In genomic region chr9:36166150-36166927, GRCh38 we compare ENCODE assay signal across 8 cellular contexts. TPM values are rescaled to one million over a fixed set of nuclear protein-coding genes. Genes with fewer than 3 reads are reported as not detected.
DNase-seq lines count a peak whose midpoint lies in the region; ATAC-seq and TF ChIP-seq lines count a peak whose summit lies in the region.

No MANE protein-coding gene starts in this region.

- H3K4me3 ChIP-seq in duodenal mucosa (ENCODE audit: low read depth in 1 of 2, low read length in 2 of 2) (peak overlapping the region; percentile 42 to 69), lung (peak overlapping the region; percentile 30)

- no peaks in the 10 kb centered on the region for H3K9me3 ChIP-seq in duodenal mucosa (ENCODE audit: control insufficient read depth in 1 of 2, low read length in 2 of 2)
- no peaks in the 10 kb centered on the region for H3K9me3 ChIP-seq in lung (ENCODE audit: control insufficient read depth in 2 of 2, insufficient read depth in 1 of 2, low read length in 1 of 2)

- no peak overlapping the region for H3K27ac ChIP-seq in duodenal mucosa (ENCODE audit: low read depth, low read length)
- peak overlapping the region in 1 of 2 donors; percentile 41 for H3K27ac ChIP-seq in lung (ENCODE audit: low read depth in 1 of 2, low read length in 1 of 2)

- H3K9ac ChIP-seq in duodenal mucosa (ENCODE audit: low read depth in 1 of 2, low read length in 2 of 2) = peak overlapping the region; percentile 32 to 55

- DNase-seq in A172 (ENCODE audit: low spot score) = peak; percentile 80
- peak; percentile 58 to 85 for DNase-seq in NCI-H526 (lab: John Stamatoyannopoulos, UW)
- peak; percentile 73 for DNase-seq in activated CD4-positive, alpha-beta T cell treated with anti-CD3 and anti-CD28 coated beads, Interleukin-2, amount 50 U/mL, for 4 hours
- DNase-seq in lung (ENCODE audit: low spot score) = peak; percentile 83
- DNase-seq in stimulated activated CD4-positive, alpha-beta T cell treated with anti-CD3 and anti-CD28 coated beads, TNF-alpha, amount 100 ng/mL, for 1 hour (ENCODE audit: low read depth in 3 of 3, low spot score in 1 of 3) = peak; percentile 53 to 84 (median 68)

- WGBS in lung, 2 donors = 6 to 10% methylated on average over 40 to 59 of the region's 59 CpGs

- no peaks in the 10 kb centered on the region for H3K27me3 ChIP-seq in duodenal mucosa (ENCODE audit: control insufficient read depth in 1 of 2, insufficient read depth in 2 of 2, low read length in 2 of 2)
- H3K27me3 ChIP-seq in lung (ENCODE audit: control insufficient read depth, insufficient read depth) = no peaks in the 10 kb centered on the region

- H3K4me1 ChIP-seq in duodenal mucosa (ENCODE audit: control insufficient read depth in 1 of 2, insufficient read depth in 2 of 2, low read length in 2 of 2) = peaks cover 0 to 3% of the 10 kb centered on the region in 2 donors
- peaks cover 0 to 2% of the 10 kb centered on the region in 2 donors for H3K4me1 ChIP-seq in lung (ENCODE audit: control insufficient read depth in 2 of 2, insufficient read depth in 2 of 2, low read length in 2 of 2)

- ATAC-seq in GM18511 (IDR thresholded peaks at IDR 0.05; ENCODE audit: unreplicated experiment) (peak; percentile 86), HG03139 (IDR thresholded peaks at IDR 0.05; ENCODE audit: unreplicated experiment) (peak; percentile 84), lung (ENCODE audit: insufficient read depth, low FRiP score) (peak; percentile 93)

- no peaks in the 10 kb centered on the region for H3K36me3 ChIP-seq in duodenal mucosa (ENCODE audit: control insufficient read depth in 1 of 2, insufficient read depth in 2 of 2, low read length in 2 of 2)
- H3K36me3 ChIP-seq in lung (ENCODE audit: control insufficient read depth in 2 of 2, insufficient read depth in 2 of 2, low read length in 2 of 2) = no peaks in the 10 kb centered on the region

- peak; percentile 93 for TF ChIP-seq CTCF in lung (IDR thresholded peaks at IDR 0.05; ENCODE audit: control extremely low read depth, extremely low read depth)

RNA-seq across cellular contexts. Expression of gene CCIN, which starts 2.8 kb away (rescaled TPM):
- 0.34 and 0.36 TPM in 2 replicates for total RNA-seq in A172 (2014; rRNA removed; shearing (Covaris generic))
- total RNA-seq in lung = under 1 TPM in 1 of 2 donors, not detected in 1; 0.89 TPM
- under 1 TPM; 0.12 to 0.15 TPM for polyA plus RNA-seq in lung

RNA-seq across cellular contexts. Expression of gene CLTA, which starts 24.4 kb away (rescaled TPM):
- total RNA-seq in A172 (2014; rRNA removed; shearing (Covaris generic)) = 499 and 646 TPM in 2 replicates
- 100 to 1,000 TPM; 143 to 195 TPM for total RNA-seq in lung
- polyA plus RNA-seq in lung = 100 to 1,000 TPM; 145 to 269 TPM

RNA-seq across cellular contexts. Expression of gene GLIPR2, which starts 29.8 kb away (rescaled TPM):
- 17.6 and 24.3 TPM in 2 replicates for total RNA-seq in A172 (2014; rRNA removed; shearing (Covaris generic))
- 100 to 1,000 TPM in 1 of 2 donors, 10 to 100 TPM in 1; 17.4 to 112 TPM for total RNA-seq in lung
- polyA plus RNA-seq in lung = 10 to 100 TPM; 61.6 to 90.0 TPM
